In genomic region chr17:43615952-43616351, GRCh38 we compare ENCODE assay signal across 23 cellular contexts. TPM values are rescaled to one million over a fixed set of nuclear protein-coding genes. Genes with fewer than 3 reads are reported as not detected.
"Had no signal": no experiment of that assay in that cellular context is flagged by ENCODE, and none has a peak within 500 bp of the region (broad histone marks: within the 10 kb centered on the region; RNA-seq: fewer than 3 reads in every experiment).

No MANE protein-coding gene starts in this region.

- H3K36me3 ChIP-seq: adrenal gland, Peyer's patch had no signal

- H3K9me3 ChIP-seq: adrenal gland, Peyer's patch had no signal

- DNase-seq: activated CD4-positive, alpha-beta T cell treated with anti-CD3 and anti-CD28 coated beads for 4 hours; activated CD4-positive, alpha-beta T cell treated with anti-CD3 and anti-CD28 coated beads, Interleukin-2, amount 50 U/mL, for 4 hours; activated CD8-positive, alpha-beta memory T cell treated with anti-CD3 and anti-CD28 coated beads, Interleukin-2, amount 50 U/mL, for 48 hours; activated CD8-positive, alpha-beta T cell treated with anti-CD3 and anti-CD28 coated beads, Interleukin-2, amount 10 ng/mL, durations not matched to agents 7 days and 5 days; activated naive CD4-positive, alpha-beta T cell treated with anti-CD3 and anti-CD28 coated beads, Interleukin-2, amount 50 U/mL, for 16 hours; activated naive CD8-positive, alpha-beta T cell treated with anti-CD3 and anti-CD28 coated beads, Interleukin-2, amount 10 ng/mL, durations not matched to agents 7 days and 5 days; activated T-cell treated with anti-CD3 and anti-CD28 coated beads, Interleukin-2, amount 50 U/mL, for 1 hour; adrenal gland; anterior cingulate cortex; cerebellar nuclear complex; NCI-H1105 treated with DMSO at 0.1 percent for 48 hours; NCI-H1436 treated with DMSO at 0.1 percent for 48 hours; NCI-H187; NCI-H2081; NCI-H510A treated with DMSO at 0.1 percent for 48 hours; SHP77 treated with DMSO at 0.1 percent for 48 hours; T-helper 17 cell; T-helper 9 cell had no signal

- H3K27ac ChIP-seq: adrenal gland had no signal

- FAIRE-seq: TTC549 had no signal

- H3K27me3 ChIP-seq: adrenal gland, Peyer's patch had no signal

- H3K4me1 ChIP-seq: adrenal gland, Peyer's patch had no signal

- H3K4me3 ChIP-seq: adrenal gland, Peyer's patch had no signal

- ATAC-seq: activated CD4-positive, CD25-positive, alpha-beta regulatory T cell treated with anti-CD3 and anti-CD28 coated beads, Interleukin-2, amount 50 U/mL, for 24 hours; activated CD8-positive, alpha-beta T cell treated with anti-CD3 and anti-CD28 coated beads, Interleukin-2, amount 10 ng/mL, durations not matched to agents 7 days and 5 days; T-helper 17 cell had no signal

RNA-seq across cellular contexts. Expression of gene MEOX1, which starts 45.8 kb away (rescaled TPM):
- total RNA-seq: LHCN-M2, M059J had no signal
